In genomic region chr7:90951986-90952648, GRCh38 we compare ENCODE assay signal across 24 cellular contexts.
DNase-seq lines count a peak whose midpoint lies in the region; ATAC-seq and TF ChIP-seq lines count a peak whose summit lies in the region.
"Had no signal": no experiment of that assay in that cellular context is flagged by ENCODE, and none has a peak within 500 bp of the region (broad histone marks: within the 10 kb centered on the region; RNA-seq: fewer than 3 reads in every experiment).

No MANE protein-coding gene starts in this region.

- no peak for TF ChIP-seq CTCF in glutamatergic neuron (IDR thresholded peaks at IDR 0.05; ENCODE audit: partially characterized antibody, unreplicated experiment)

- no peaks in the 10 kb centered on the region for H3K79me1 ChIP-seq in neuronal stem cell (ENCODE audit: low read depth, low read length)

- no peak overlapping the region for H2BK12ac ChIP-seq in neuronal stem cell (ENCODE audit: low read length)

- no peak overlapping the region for H2BK120ac ChIP-seq in neuronal stem cell (ENCODE audit: low read depth, low read length)

- H3K9me3 ChIP-seq in HUES48 (ENCODE audit: control insufficient read depth, insufficient read depth, low read length) (no peaks in the 10 kb centered on the region), SK-N-MC (ENCODE audit: low read depth, low read length) (no peaks in the 10 kb centered on the region), neuronal stem cell (replicated peaks in 1 of 2; ENCODE audit: control insufficient read depth in 2 of 2, insufficient read depth in 1 of 2, low read depth in 1 of 2, low read length in 2 of 2) (peaks cover 0 to 3% of the 10 kb centered on the region in 2 donors)
- H3K9me3 ChIP-seq: BLaER1, esophagus muscularis mucosa, heart right ventricle had no signal

- no peak overlapping the region for H2BK15ac ChIP-seq in neuronal stem cell (ENCODE audit: low read length)

- no peak for ATAC-seq in GM18870 (IDR thresholded peaks at IDR 0.05; ENCODE audit: unreplicated experiment)
- ATAC-seq: activated CD4-positive, CD25-positive, alpha-beta regulatory T cell treated with anti-CD3 and anti-CD28 coated beads, Interleukin-2, amount 50 U/mL, for 24 hours; activated naive CD8-positive, alpha-beta T cell treated with anti-CD3 and anti-CD28 coated beads, Interleukin-2, amount 50 U/mL, for 24 hours; foreskin keratinocyte; heart right ventricle; stimulated activated effector memory CD8-positive, alpha-beta T cell treated with anti-CD3 and anti-CD28 coated beads, Interleukin-12 subunit alpha, Interleukin-12 subunit beta, amount 100 ng/mL, for 72 hours had no signal

- no peak overlapping the region for H4K91ac ChIP-seq in neuronal stem cell (ENCODE audit: low read depth, low read length, poor library complexity)

- H3K9ac ChIP-seq in HUES48 (ENCODE audit: low read depth, low read length) (peak overlapping the region; percentile 42; the same call in 1 of the 2 replicates), SK-N-MC (ENCODE audit: insufficient read length) (peak overlapping the region; percentile 51), neuronal stem cell (ENCODE audit: low read depth, low read length, poor library complexity) (no peak overlapping the region)
- H3K9ac ChIP-seq: BLaER1 had no signal

- peaks cover 33% of the 10 kb centered on the region for H3K4me1 ChIP-seq in HUES48 (ENCODE audit: control insufficient read depth, insufficient read depth, low read length)
- peaks cover 8 to 23% of the 10 kb centered on the region in 2 donors for H3K4me1 ChIP-seq in neuronal stem cell (ENCODE audit: control insufficient read depth in 2 of 2, insufficient read depth in 1 of 2, low read depth in 1 of 2, low read length in 2 of 2)
- H3K4me1 ChIP-seq: BLaER1, foreskin keratinocyte had no signal

- H3K14ac ChIP-seq in neuronal stem cell (ENCODE audit: low read length), result no peak overlapping the region

- H3K4me3 ChIP-seq in HUES48 (ENCODE audit: low read depth, low read length) (peak overlapping the region; percentile 38), SK-N-MC (peak overlapping the region; percentile 64), neuronal stem cell (ENCODE audit: low read length in 2 of 2) (no peak overlapping the region)
- H3K4me3 ChIP-seq: BLaER1, esophagus muscularis mucosa, heart right ventricle had no signal

- peak overlapping the region; percentile 63 for H2AFZ ChIP-seq in neuronal stem cell (ENCODE audit: low read length)

- H3K18ac ChIP-seq in neuronal stem cell (ENCODE audit: low read length), result no peak overlapping the region

- no CpG with 5 or more reads among the region's 6 CpGs for WGBS in neuronal stem cell (ENCODE audit: extremely low coverage in 2 of 2, insufficient read length in 2 of 2, insufficient replicate concordance in 1 of 2), 2 donors

- no peaks in the 10 kb centered on the region for H3K27me3 ChIP-seq in HUES48 (ENCODE audit: control insufficient read depth, insufficient read depth, low read length)
- H3K27me3 ChIP-seq in neuronal stem cell (ENCODE audit: control insufficient read depth in 3 of 3, insufficient read depth in 3 of 3, low read depth in 1 of 3, low read length in 3 of 3), result no peaks in the 10 kb centered on the region
- H3K27me3 ChIP-seq: BLaER1, esophagus muscularis mucosa, foreskin keratinocyte, heart right ventricle had no signal

- H3K27ac ChIP-seq in HUES48 (ENCODE audit: low read depth, low read length) (peak overlapping the region; percentile 82), SK-N-MC (peak overlapping the region; percentile 97), neuronal stem cell (replicated peaks; ENCODE audit: low read length) (peak overlapping the region; percentile 78)
- H3K27ac ChIP-seq: BLaER1, esophagus muscularis mucosa, foreskin keratinocyte, heart right ventricle had no signal

- H3K9me3 Mint-ChIP-seq in glutamatergic neuron (ENCODE audit: unreplicated experiment), result peaks cover 5% of the 10 kb centered on the region
- H3K9me3 Mint-ChIP-seq: IgD-negative memory B cell, mesothelial cell of epicardium had no signal

- no peak overlapping the region for H4K8ac ChIP-seq in neuronal stem cell (ENCODE audit: low read depth, low read length)

- peak overlapping the region; percentile 45 for H3K4me2 ChIP-seq in neuronal stem cell (ENCODE audit: insufficient read depth, low read length, poor library complexity, severe bottlenecking)
- H3K4me2 ChIP-seq: BLaER1 had no signal

- H3K4me1 Mint-ChIP-seq in glutamatergic neuron (ENCODE audit: low read depth, unreplicated experiment), result peaks cover 19% of the 10 kb centered on the region
- H3K4me1 Mint-ChIP-seq: activated naive CD8-positive, alpha-beta T cell treated with anti-CD3 and anti-CD28 coated beads, Interleukin-2, amount 50 U/mL, for 24 hours; stimulated activated effector memory CD8-positive, alpha-beta T cell treated with anti-CD3 and anti-CD28 coated beads, Interleukin-12 subunit alpha, Interleukin-12 subunit beta, amount 100 ng/mL, for 72 hours had no signal

- H3K4ac ChIP-seq in neuronal stem cell (ENCODE audit: low read length), result peak overlapping the region; percentile 41

- H2AK5ac ChIP-seq in neuronal stem cell (ENCODE audit: low read depth, low read length), result no peak overlapping the region

- no peaks in the 10 kb centered on the region for H3K27me3 Mint-ChIP-seq in glutamatergic neuron (ENCODE audit: unreplicated experiment)
- H3K27me3 Mint-ChIP-seq: activated naive CD8-positive, alpha-beta T cell treated with anti-CD3 and anti-CD28 coated beads, Interleukin-2, amount 50 U/mL, for 24 hours; IgD-negative memory B cell had no signal

- H3K36me3 ChIP-seq in HUES48 (ENCODE audit: control insufficient read depth, insufficient read depth, low read length) (no peaks in the 10 kb centered on the region), SK-N-MC (ENCODE audit: insufficient read depth, low read length) (peaks cover 11% of the 10 kb centered on the region), neuronal stem cell (replicated peaks in 1 of 2; ENCODE audit: control insufficient read depth in 2 of 2, insufficient read depth in 2 of 2, low read length in 2 of 2) (peaks cover 0 to 10% of the 10 kb centered on the region in 2 donors)

- in situ Hi-C loops in G401 (cut with HindIII; ENCODE audit: low sequenced_read_pairs), result no loop called here

- no peak overlapping the region for H3K23ac ChIP-seq in neuronal stem cell (ENCODE audit: low read depth, low read length, poor library complexity)

- no peak overlapping the region for H2BK5ac ChIP-seq in neuronal stem cell (ENCODE audit: low read length)

- H3K36me3 Mint-ChIP-seq in glutamatergic neuron (ENCODE audit: unreplicated experiment), result no peaks in the 10 kb centered on the region
- H3K36me3 Mint-ChIP-seq: stimulated activated effector memory CD8-positive, alpha-beta T cell treated with anti-CD3 and anti-CD28 coated beads, Interleukin-12 subunit alpha, Interleukin-12 subunit beta, amount 100 ng/mL, for 72 hours had no signal

- DNase-seq in SK-N-MC (ENCODE audit: low read depth, low spot score) (no peak), glutamatergic neuron (no peak), neuronal stem cell (ENCODE audit: low spot score) (no peak), dedifferentiated amniotic fluid mesenchymal stem cell (ENCODE audit: extremely low spot score) (no peak), G401 (ENCODE audit: low spot score) (no peak)
- DNase-seq in stimulated activated CD4-positive, alpha-beta T cell treated with anti-CD3 and anti-CD28 coated beads, Interleukin-2, amount 100 ng/mL, for 24 hours, result no peak
- DNase-seq: activated CD4-positive, alpha-beta T cell treated with anti-CD3 and anti-CD28 coated beads, Interleukin-2, amount 50 U/mL, for 48 hours; activated naive CD4-positive, alpha-beta T cell; activated naive CD8-positive, alpha-beta T cell treated with anti-CD3 and anti-CD28 coated beads, Interleukin-2, amount 50 U/mL, for 24 hours; central memory CD4-positive, alpha-beta T cell; cortex of kidney; foreskin keratinocyte; heart right ventricle; NCI-H187 treated with DMSO at 0.1 percent for 48 hours; stimulated activated CD4-positive, alpha-beta T cell treated with anti-CD3 and anti-CD28 coated beads, Interleukin-15, amount 100 ng/mL, for 24 hours; trophoblast cell had no signal

- H3K4me3 Mint-ChIP-seq in glutamatergic neuron (ENCODE audit: unreplicated experiment), result no peak overlapping the region
- H3K4me3 Mint-ChIP-seq: activated naive CD8-positive, alpha-beta T cell treated with anti-CD3 and anti-CD28 coated beads, Interleukin-2, amount 50 U/mL, for 24 hours; IgD-negative memory B cell; mesothelial cell of epicardium; stimulated activated effector memory CD8-positive, alpha-beta T cell treated with anti-CD3 and anti-CD28 coated beads, Interleukin-12 subunit alpha, Interleukin-12 subunit beta, amount 100 ng/mL, for 72 hours had no signal

- peak overlapping the region; percentile 19 for H3K27ac Mint-ChIP-seq in glutamatergic neuron (ENCODE audit: unreplicated experiment)
- H3K27ac Mint-ChIP-seq: activated naive CD8-positive, alpha-beta T cell treated with anti-CD3 and anti-CD28 coated beads, Interleukin-2, amount 50 U/mL, for 24 hours; stimulated activated effector memory CD8-positive, alpha-beta T cell treated with anti-CD3 and anti-CD28 coated beads, Interleukin-12 subunit alpha, Interleukin-12 subunit beta, amount 100 ng/mL, for 72 hours had no signal

Comparison
In these comparisons a context has a peak if more than half of its experiments do, and no peak if none do; other contexts are left out.
1. H3K4me3 ChIP-seq: peak in HUES48 (single experiment) and SK-N-MC (single experiment); none in neuronal stem cell (0 of 2).
2. Peak in every context shown above with its lines, with median percentiles within 50 percentile points of each other: H3K27ac ChIP-seq.